ENCODE assay signal across 14 cellular contexts in genomic region chr4:151358266-151358665, GRCh38.
"Had no signal": no experiment of that assay in that cellular context is flagged by ENCODE, and none has a peak within 500 bp of the region (broad histone marks: within the 10 kb centered on the region; RNA-seq: fewer than 3 reads in every experiment).

No MANE protein-coding gene starts in this region.

- ATAC-seq: left lung had no signal

- DNase-seq: activated CD4-positive, CD25-positive, alpha-beta regulatory T cell; activated effector memory CD4-positive, alpha-beta T cell treated with Interleukin-2 at 50 U/mL for 16 hours; activated T-cell treated with anti-CD3 and anti-CD28 coated beads, Interleukin-2, amount 50 U/mL, for 1 hour; amniotic stem cell; effector CD4-positive, alpha-beta T cell; islet precursor cell; left lung; nephron progenitor cell; ovary; retina; small intestine; T-helper 2 cell; tibial artery; uterus had no signal
